ENCODE assay signal across 1 cellular context in genomic region chr9:21996858-21997257, GRCh38.
TF ChIP-seq lines count a peak whose summit lies in the region.

No MANE protein-coding gene starts in this region.

TF ChIP-seq in HEK293, 187 proteins besides CTCF, POLR2A, EP300 and RAD21 (continued from another document):
- TF ChIP-seq, protein P1, sequence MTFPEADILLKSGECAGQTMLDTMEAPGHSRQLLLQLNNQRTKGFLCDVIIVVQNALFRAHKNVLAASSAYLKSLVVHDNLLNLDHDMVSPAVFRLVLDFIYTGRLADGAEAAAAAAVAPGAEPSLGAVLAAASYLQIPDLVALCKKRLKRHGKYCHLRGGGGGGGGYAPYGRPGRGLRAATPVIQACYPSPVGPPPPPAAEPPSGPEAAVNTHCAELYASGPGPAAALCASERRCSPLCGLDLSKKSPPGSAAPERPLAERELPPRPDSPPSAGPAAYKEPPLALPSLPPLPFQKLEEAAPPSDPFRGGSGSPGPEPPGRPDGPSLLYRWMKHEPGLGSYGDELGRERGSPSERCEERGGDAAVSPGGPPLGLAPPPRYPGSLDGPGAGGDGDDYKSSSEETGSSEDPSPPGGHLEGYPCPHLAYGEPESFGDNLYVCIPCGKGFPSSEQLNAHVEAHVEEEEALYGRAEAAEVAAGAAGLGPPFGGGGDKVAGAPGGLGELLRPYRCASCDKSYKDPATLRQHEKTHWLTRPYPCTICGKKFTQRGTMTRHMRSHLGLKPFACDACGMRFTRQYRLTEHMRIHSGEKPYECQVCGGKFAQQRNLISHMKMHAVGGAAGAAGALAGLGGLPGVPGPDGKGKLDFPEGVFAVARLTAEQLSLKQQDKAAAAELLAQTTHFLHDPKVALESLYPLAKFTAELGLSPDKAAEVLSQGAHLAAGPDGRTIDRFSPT (tag by site-specific recombination; IDR thresholded peaks at IDR 0.05): no peak
- no peak for TF ChIP-seq ZNF707 (tag by site-specific recombination; IDR thresholded peaks at IDR 0.05)
- TF ChIP-seq, protein P2, sequence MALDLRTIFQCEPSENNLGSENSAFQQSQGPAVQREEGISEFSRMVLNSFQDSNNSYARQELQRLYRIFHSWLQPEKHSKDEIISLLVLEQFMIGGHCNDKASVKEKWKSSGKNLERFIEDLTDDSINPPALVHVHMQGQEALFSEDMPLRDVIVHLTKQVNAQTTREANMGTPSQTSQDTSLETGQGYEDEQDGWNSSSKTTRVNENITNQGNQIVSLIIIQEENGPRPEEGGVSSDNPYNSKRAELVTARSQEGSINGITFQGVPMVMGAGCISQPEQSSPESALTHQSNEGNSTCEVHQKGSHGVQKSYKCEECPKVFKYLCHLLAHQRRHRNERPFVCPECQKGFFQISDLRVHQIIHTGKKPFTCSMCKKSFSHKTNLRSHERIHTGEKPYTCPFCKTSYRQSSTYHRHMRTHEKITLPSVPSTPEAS (tag by site-specific recombination; IDR thresholded peaks at IDR 0.05): 0 out of 2 replicates have a peak, but pooled peaks have one; percentile 45
- no peak for TF ChIP-seq ZNF311 (tag by site-specific recombination; IDR thresholded peaks at IDR 0.05; ENCODE audit: borderline replicate concordance)
- no peak for TF ChIP-seq MZF1 (tag by site-specific recombination; IDR thresholded peaks at IDR 0.05; ENCODE audit: borderline replicate concordance)
- no peak for TF ChIP-seq ZNF48 (tag by site-specific recombination; IDR thresholded peaks at IDR 0.05)
- no peak for TF ChIP-seq ZNF621 (tag by site-specific recombination; IDR thresholded peaks at IDR 0.05)
- TF ChIP-seq, protein P3, sequence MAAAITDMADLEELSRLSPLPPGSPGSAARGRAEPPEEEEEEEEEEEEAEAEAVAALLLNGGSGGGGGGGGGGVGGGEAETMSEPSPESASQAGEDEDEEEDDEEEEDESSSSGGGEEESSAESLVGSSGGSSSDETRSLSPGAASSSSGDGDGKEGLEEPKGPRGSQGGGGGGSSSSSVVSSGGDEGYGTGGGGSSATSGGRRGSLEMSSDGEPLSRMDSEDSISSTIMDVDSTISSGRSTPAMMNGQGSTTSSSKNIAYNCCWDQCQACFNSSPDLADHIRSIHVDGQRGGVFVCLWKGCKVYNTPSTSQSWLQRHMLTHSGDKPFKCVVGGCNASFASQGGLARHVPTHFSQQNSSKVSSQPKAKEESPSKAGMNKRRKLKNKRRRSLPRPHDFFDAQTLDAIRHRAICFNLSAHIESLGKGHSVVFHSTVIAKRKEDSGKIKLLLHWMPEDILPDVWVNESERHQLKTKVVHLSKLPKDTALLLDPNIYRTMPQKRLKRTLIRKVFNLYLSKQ (tag by site-specific recombination; IDR thresholded peaks at IDR 0.05; ENCODE audit: borderline replicate concordance): no peak
- TF ChIP-seq ZNF423 (tag by site-specific recombination; IDR thresholded peaks at IDR 0.05): no peak
- no peak for TF ChIP-seq ZSCAN18 (tag by site-specific recombination; IDR thresholded peaks at IDR 0.05)
